In genomic region chr16:81036751-81037350, GRCh38 we compare ENCODE assay signal across 8 cellular contexts. TPM values are rescaled to one million over a fixed set of nuclear protein-coding genes. Genes with fewer than 3 reads are reported as not detected.
DNase-seq lines count a peak whose midpoint lies in the region; ATAC-seq, FAIRE-seq and TF ChIP-seq lines count a peak whose summit lies in the region.

No MANE protein-coding gene starts in this region.

- no peak for TF ChIP-seq CTCF in activated CD8-positive, alpha-beta T cell treated with anti-CD3 and anti-CD28 coated beads for 36 hours (IDR thresholded peaks at IDR 0.05)

- no peaks in the 10 kb centered on the region for H3K27me3 Mint-ChIP-seq in activated T-cell treated with anti-CD3 and anti-CD28 coated beads, Interleukin-2, amount 50 U/mL, for 4 hours (ENCODE audit: low read depth)
- H3K27me3 Mint-ChIP-seq in activated CD8-positive, alpha-beta T cell treated with anti-CD3 and anti-CD28 coated beads for 36 hours = no peaks in the 10 kb centered on the region
- no peaks in the 10 kb centered on the region for H3K27me3 Mint-ChIP-seq in stimulated activated memory B cell treated with anti-CD40 and anti-IgM and Interleukin-4, amounts not matched to agents 10 μg/mL and 1 μg/mL and 100 μg/mL, for 72 hours

- intact Hi-C loops in activated CD8-positive, alpha-beta T cell treated with anti-CD3 and anti-CD28 coated beads for 36 hours (cut with micrococcal nuclease) = no loop called here

- DNase-seq in activated T-cell treated with anti-CD3 and anti-CD28 coated beads, Interleukin-2, amount 50 U/mL, for 4 hours = no peak
- DNase-seq in activated T-cell treated with anti-CD3 and anti-CD28 coated beads, Interleukin-2, amount 50 U/mL, for 1 hour = no peak
- DNase-seq in activated CD8-positive, alpha-beta T cell treated with anti-CD3 and anti-CD28 coated beads for 36 hours = no peak
- DNase-seq in urothelium cell line (ENCODE audit: low spot score) (no peak), NCI-H1092 (lab: John Stamatoyannopoulos, UW) (no peak)

- peak overlapping the region; percentile 86 for H3K4me3 Mint-ChIP-seq in activated T-cell treated with anti-CD3 and anti-CD28 coated beads, Interleukin-2, amount 50 U/mL, for 4 hours
- H3K4me3 Mint-ChIP-seq in activated CD8-positive, alpha-beta T cell treated with anti-CD3 and anti-CD28 coated beads for 36 hours = peak overlapping the region; percentile 81
- H3K4me3 Mint-ChIP-seq in stimulated activated memory B cell treated with anti-CD40 and anti-IgM and Interleukin-4, amounts not matched to agents 10 μg/mL and 1 μg/mL and 100 μg/mL, for 72 hours = peak overlapping the region; percentile 76

- no peak for ATAC-seq in activated T-cell treated with anti-CD3 and anti-CD28 coated beads, Interleukin-2, amount 50 U/mL, for 4 hours
- ATAC-seq in activated CD8-positive, alpha-beta T cell treated with anti-CD3 and anti-CD28 coated beads for 36 hours = no peak
- no peak for ATAC-seq in stimulated activated memory B cell treated with anti-CD40 and anti-IgM and Interleukin-4, amounts not matched to agents 10 μg/mL and 1 μg/mL and 100 μg/mL, for 72 hours
- ATAC-seq in HG03135 (IDR thresholded peaks at IDR 0.05; ENCODE audit: unreplicated experiment) = no peak

- H3K9me3 Mint-ChIP-seq in activated T-cell treated with anti-CD3 and anti-CD28 coated beads, Interleukin-2, amount 50 U/mL, for 4 hours = no peaks in the 10 kb centered on the region
- H3K9me3 Mint-ChIP-seq in activated CD8-positive, alpha-beta T cell treated with anti-CD3 and anti-CD28 coated beads for 36 hours = no peaks in the 10 kb centered on the region
- H3K9me3 Mint-ChIP-seq in stimulated activated memory B cell treated with anti-CD40 and anti-IgM and Interleukin-4, amounts not matched to agents 10 μg/mL and 1 μg/mL and 100 μg/mL, for 72 hours = no peaks in the 10 kb centered on the region

- CTCF ChIA-PET in activated CD8-positive, alpha-beta T cell treated with anti-CD3 and anti-CD28 coated beads for 36 hours (lab: Charles Lee) = interaction anchor here (0.8 to 3.7 kb wide), 11 partner anchors 8 to 152 kb away, joined by 3 to 50 read pairs (median 10); partner anchors contain the start of gene C16orf46

- peak overlapping the region; percentile 63 for H3K27ac Mint-ChIP-seq in activated CD8-positive, alpha-beta T cell treated with anti-CD3 and anti-CD28 coated beads for 36 hours
- H3K27ac Mint-ChIP-seq in stimulated activated memory B cell treated with anti-CD40 and anti-IgM and Interleukin-4, amounts not matched to agents 10 μg/mL and 1 μg/mL and 100 μg/mL, for 72 hours = no peak overlapping the region

- peaks cover 29% of the 10 kb centered on the region for H3K4me1 Mint-ChIP-seq in activated T-cell treated with anti-CD3 and anti-CD28 coated beads, Interleukin-2, amount 50 U/mL, for 4 hours (ENCODE audit: low read depth)
- H3K4me1 Mint-ChIP-seq in activated CD8-positive, alpha-beta T cell treated with anti-CD3 and anti-CD28 coated beads for 36 hours (ENCODE audit: low read depth) = peaks cover 26% of the 10 kb centered on the region
- H3K4me1 Mint-ChIP-seq in stimulated activated memory B cell treated with anti-CD40 and anti-IgM and Interleukin-4, amounts not matched to agents 10 μg/mL and 1 μg/mL and 100 μg/mL, for 72 hours = peaks cover 25% of the 10 kb centered on the region

- peaks cover 13% of the 10 kb centered on the region for H3K36me3 Mint-ChIP-seq in activated T-cell treated with anti-CD3 and anti-CD28 coated beads, Interleukin-2, amount 50 U/mL, for 4 hours (ENCODE audit: insufficient read depth)
- H3K36me3 Mint-ChIP-seq in activated CD8-positive, alpha-beta T cell treated with anti-CD3 and anti-CD28 coated beads for 36 hours (ENCODE audit: low read depth) = peaks cover 21% of the 10 kb centered on the region
- H3K36me3 Mint-ChIP-seq in stimulated activated memory B cell treated with anti-CD40 and anti-IgM and Interleukin-4, amounts not matched to agents 10 μg/mL and 1 μg/mL and 100 μg/mL, for 72 hours = peaks cover 17% of the 10 kb centered on the region

- no peak for FAIRE-seq in urothelium cell line (lab: Jason Lieb, UNC)

- H3K4me3 ChIP-seq in iPS-11a (ENCODE audit: low read depth, low read length) = peak overlapping the region; percentile 82

- POLR2A ChIA-PET in activated CD8-positive, alpha-beta T cell treated with anti-CD3 and anti-CD28 coated beads for 36 hours (lab: Charles Lee) = interaction anchor here (0.7 to 1.4 kb wide), 3 partner anchors 30 to 39 kb away, joined by 3 to 7 read pairs (median 4); partner anchors contain the start of genes CENPN and CMC2

RNA-seq across cellular contexts. Expression of gene ATMIN, which starts 1.2 kb away (rescaled TPM):
- total RNA-seq in activated T-cell treated with anti-CD3 and anti-CD28 coated beads, Interleukin-2, amount 50 U/mL, for 4 hours = 10 to 100 TPM; 27.2 to 30.2 (median 29.3) TPM
- total RNA-seq in activated CD8-positive, alpha-beta T cell treated with anti-CD3 and anti-CD28 coated beads for 36 hours = 10 to 100 TPM; 17.9 to 19.7 TPM

RNA-seq across cellular contexts. Expression of gene CENPN, which starts 29.8 kb away (rescaled TPM):
- total RNA-seq in activated T-cell treated with anti-CD3 and anti-CD28 coated beads, Interleukin-2, amount 50 U/mL, for 4 hours = 10 to 100 TPM; 36.0 to 43.4 (median 42.4) TPM
- total RNA-seq in activated CD8-positive, alpha-beta T cell treated with anti-CD3 and anti-CD28 coated beads for 36 hours = 10 to 100 TPM; 51.7 to 54.8 TPM

RNA-seq across cellular contexts. Expression of gene CMC2, which starts 30.2 kb away (rescaled TPM):
- total RNA-seq in activated T-cell treated with anti-CD3 and anti-CD28 coated beads, Interleukin-2, amount 50 U/mL, for 4 hours = 100 to 1,000 TPM; 106 to 112 (median 109) TPM
- total RNA-seq in activated CD8-positive, alpha-beta T cell treated with anti-CD3 and anti-CD28 coated beads for 36 hours = 100 to 1,000 TPM; 105 to 106 TPM

RNA-seq across cellular contexts. Expression of gene C16orf46, which starts 40.2 kb away (rescaled TPM):
- 1 to 10 TPM; 1.4 to 1.7 (median 1.6) TPM for total RNA-seq in activated T-cell treated with anti-CD3 and anti-CD28 coated beads, Interleukin-2, amount 50 U/mL, for 4 hours
- under 1 TPM; 0.59 to 0.60 TPM for total RNA-seq in activated CD8-positive, alpha-beta T cell treated with anti-CD3 and anti-CD28 coated beads for 36 hours

RNA-seq across cellular contexts. Expression of gene GCSH, which starts 59.3 kb away (rescaled TPM):
- total RNA-seq in activated T-cell treated with anti-CD3 and anti-CD28 coated beads, Interleukin-2, amount 50 U/mL, for 4 hours = 10 to 100 TPM; 16.5 to 23.1 (median 17.5) TPM
- total RNA-seq in activated CD8-positive, alpha-beta T cell treated with anti-CD3 and anti-CD28 coated beads for 36 hours = 10 to 100 TPM; 21.0 to 25.3 TPM
